Comparison of ENCODE assay signal across 11 cellular contexts in the genomic region with DNA sequence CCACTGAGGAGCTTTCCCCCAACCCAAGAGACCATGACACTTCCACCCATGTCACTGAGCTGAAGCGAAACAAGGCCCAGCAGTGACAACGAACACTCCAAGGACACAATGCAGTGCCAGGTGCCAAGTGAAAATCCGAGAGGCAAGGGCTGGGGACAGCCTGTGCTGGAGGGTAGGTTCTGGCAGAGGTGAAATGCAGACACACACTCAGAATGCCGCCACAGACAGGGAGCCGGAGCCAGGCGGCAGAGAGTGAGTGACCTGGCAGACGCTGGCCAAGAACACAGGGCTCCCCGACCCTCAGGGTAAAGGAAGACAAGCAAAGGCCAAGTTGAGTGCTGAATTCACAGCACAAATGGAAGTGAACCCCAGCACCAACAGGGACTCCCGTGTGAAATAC.
DNase-seq lines count a peak whose midpoint lies in the region; ATAC-seq and TF ChIP-seq lines count a peak whose summit lies in the region.
"Had no signal": no experiment of that assay in that cellular context is flagged by ENCODE, and none has a peak within 500 bp of the region (broad histone marks: within the 10 kb centered on the region; RNA-seq: fewer than 3 reads in every experiment).

No MANE protein-coding gene starts in this region.

- H3K27ac ChIP-seq in muscle layer of duodenum (ENCODE audit: low read length) (peak overlapping the region; percentile 16), thyroid gland (peak overlapping the region; percentile 43 to 99 (median 52))
- H3K27ac ChIP-seq: A549 had no signal

- peaks cover 23 to 67% of the 10 kb centered on the region in 2 donors for H3K4me1 ChIP-seq in muscle layer of duodenum (ENCODE audit: control insufficient read depth in 1 of 2, insufficient read depth in 2 of 2, low read length in 2 of 2)
- H3K4me1 ChIP-seq in thyroid gland = peaks cover 47 to 78% of the 10 kb centered on the region in 2 donors
- H3K4me1 ChIP-seq in HAP-1 = no peaks in the 10 kb centered on the region

- H3K4me3 Mint-ChIP-seq in activated CD4-positive, alpha-beta T cell treated with anti-CD3 and anti-CD28 coated beads, Interleukin-2, amount 10 ng/mL, durations not matched to agents 7 days and 5 days = no peak overlapping the region
- H3K4me3 Mint-ChIP-seq in central memory CD8-positive, alpha-beta T cell = no peak overlapping the region
- H3K4me3 Mint-ChIP-seq: H9 had no signal

- H3K36me3 ChIP-seq in muscle layer of duodenum (ENCODE audit: control insufficient read depth in 1 of 2, insufficient read depth in 2 of 2, low read length in 2 of 2) = peaks cover 0 to 5% of the 10 kb centered on the region in 2 donors
- H3K36me3 ChIP-seq in thyroid gland = no peaks in the 10 kb centered on the region
- peaks cover 4% of the 10 kb centered on the region for H3K36me3 ChIP-seq in HAP-1 (replicated peaks)

- H3K36me3 Mint-ChIP-seq in activated CD4-positive, alpha-beta T cell treated with anti-CD3 and anti-CD28 coated beads, Interleukin-2, amount 10 ng/mL, durations not matched to agents 7 days and 5 days (ENCODE audit: low read depth) = peaks cover 16% of the 10 kb centered on the region
- peaks cover 6% of the 10 kb centered on the region for H3K36me3 Mint-ChIP-seq in central memory CD8-positive, alpha-beta T cell (ENCODE audit: insufficient read depth)

- no peaks in the 10 kb centered on the region for H3K27me3 Mint-ChIP-seq in activated CD4-positive, alpha-beta T cell treated with anti-CD3 and anti-CD28 coated beads, Interleukin-2, amount 10 ng/mL, durations not matched to agents 7 days and 5 days
- no peaks in the 10 kb centered on the region for H3K27me3 Mint-ChIP-seq in central memory CD8-positive, alpha-beta T cell

- POLR2A ChIA-PET in activated CD4-positive, alpha-beta T cell treated with anti-CD3 and anti-CD28 coated beads, Interleukin-2, amount 10 ng/mL, durations not matched to agents 7 days and 5 days (lab: Charles Lee) = no interaction called here

- peak overlapping the region; percentile 58 for H3K27ac Mint-ChIP-seq in activated CD4-positive, alpha-beta T cell treated with anti-CD3 and anti-CD28 coated beads, Interleukin-2, amount 10 ng/mL, durations not matched to agents 7 days and 5 days
- peak overlapping the region; percentile 99 for H3K27ac Mint-ChIP-seq in central memory CD8-positive, alpha-beta T cell (ENCODE audit: low read depth)
- H3K27ac Mint-ChIP-seq: H9 had no signal

- H3K4me3 ChIP-seq in muscle layer of duodenum (ENCODE audit: low read depth in 1 of 2, low read length in 2 of 2) = no peak overlapping the region
- H3K4me3 ChIP-seq in thyroid gland (replicated peaks in 1 of 3) = no peak overlapping the region
- H3K4me3 ChIP-seq in HAP-1 = no peak overlapping the region
- H3K4me3 ChIP-seq: A549 had no signal

- CTCF ChIA-PET in activated CD4-positive, alpha-beta T cell treated with anti-CD3 and anti-CD28 coated beads, Interleukin-2, amount 10 ng/mL, durations not matched to agents 7 days and 5 days (lab: Charles Lee) = interaction anchor here (1.6 to 3.8 kb wide), 4 partner anchors 15 to 55 kb away, joined by 3 to 24 read pairs (median 6); no protein-coding TSS in a partner anchor

- TF ChIP-seq CTCF in thyroid gland (IDR thresholded peaks at IDR 0.05) = no peak

- no peak for TF ChIP-seq POLR2A in thyroid gland (IDR thresholded peaks at IDR 0.05)

- no peak for DNase-seq in activated CD4-positive, alpha-beta T cell treated with anti-CD3 and anti-CD28 coated beads, Interleukin-2, amount 10 ng/mL, durations not matched to agents 7 days and 5 days
- DNase-seq in activated CD4-positive, alpha-beta T cell treated with anti-CD3 and anti-CD28 coated beads, Interleukin-2, amount 50 U/mL, for 48 hours = no peak
- DNase-seq in central memory CD8-positive, alpha-beta T cell (ENCODE audit: low spot score in 2 of 2) = no peak
- DNase-seq in thyroid gland (peak; percentile 38 to 43), NCI-H510A treated with DMSO at 0.1 percent for 48 hours (lab: John Stamatoyannopoulos, UW) (no peak), HAP-1 (ENCODE audit: low spot score in 2 of 2) (no peak)
- DNase-seq: H9, NCI-H1694 had no signal

- H3K9me3 ChIP-seq in muscle layer of duodenum (ENCODE audit: control insufficient read depth in 1 of 2, low read length in 2 of 2) (no peaks in the 10 kb centered on the region), thyroid gland (no peaks in the 10 kb centered on the region), HAP-1 (no peaks in the 10 kb centered on the region)
- H3K9me3 ChIP-seq: A549 had no signal

- intact Hi-C loops in thyroid gland (cut with DNase I) = no loop called here

- in situ Hi-C loops in HAP-1 (cut with MboI; ENCODE audit: low sequenced_read_pairs) = no loop called here

- WGBS in thyroid gland, 2 donors = 81 to 91% methylated on average over 8 to 9 of the region's 9 CpGs

- H3K9me3 Mint-ChIP-seq in activated CD4-positive, alpha-beta T cell treated with anti-CD3 and anti-CD28 coated beads, Interleukin-2, amount 10 ng/mL, durations not matched to agents 7 days and 5 days = no peaks in the 10 kb centered on the region
- no peaks in the 10 kb centered on the region for H3K9me3 Mint-ChIP-seq in central memory CD8-positive, alpha-beta T cell
- H3K9me3 Mint-ChIP-seq: H9 had no signal

- no peaks in the 10 kb centered on the region for H3K27me3 ChIP-seq in muscle layer of duodenum (ENCODE audit: low read depth, low read length)
- H3K27me3 ChIP-seq in thyroid gland = no peaks in the 10 kb centered on the region
- H3K27me3 ChIP-seq in HAP-1 (ENCODE audit: low read depth) = no peaks in the 10 kb centered on the region

- H3K4me1 Mint-ChIP-seq in activated CD4-positive, alpha-beta T cell treated with anti-CD3 and anti-CD28 coated beads, Interleukin-2, amount 10 ng/mL, durations not matched to agents 7 days and 5 days = peaks cover 91% of the 10 kb centered on the region
- H3K4me1 Mint-ChIP-seq in central memory CD8-positive, alpha-beta T cell = peaks cover 83% of the 10 kb centered on the region

- no peak for ATAC-seq in central memory CD8-positive, alpha-beta T cell (replicated peaks; ENCODE audit: extremely low read depth, poor library complexity, severe bottlenecking)
- no peak for ATAC-seq in HG03565 (IDR thresholded peaks at IDR 0.05; ENCODE audit: unreplicated experiment)
- ATAC-seq: A549 had no signal

Comparison
In these comparisons a context has a peak if more than half of its experiments do, and no peak if none do; other contexts are left out.
1. DNase-seq: peak in thyroid gland (2 of 2); none in activated CD4-positive, alpha-beta T cell treated with anti-CD3 and anti-CD28 coated beads, Interleukin-2, amount 10 ng/mL, durations not matched to agents 7 days and 5 days (single experiment), activated CD4-positive, alpha-beta T cell treated with anti-CD3 and anti-CD28 coated beads, Interleukin-2, amount 50 U/mL, for 48 hours (0 of 2), central memory CD8-positive, alpha-beta T cell (0 of 2), NCI-H510A treated with DMSO at 0.1 percent for 48 hours (single experiment) and HAP-1 (0 of 2).